25 cellular contexts compared by ENCODE assay signal in the genomic region with DNA sequence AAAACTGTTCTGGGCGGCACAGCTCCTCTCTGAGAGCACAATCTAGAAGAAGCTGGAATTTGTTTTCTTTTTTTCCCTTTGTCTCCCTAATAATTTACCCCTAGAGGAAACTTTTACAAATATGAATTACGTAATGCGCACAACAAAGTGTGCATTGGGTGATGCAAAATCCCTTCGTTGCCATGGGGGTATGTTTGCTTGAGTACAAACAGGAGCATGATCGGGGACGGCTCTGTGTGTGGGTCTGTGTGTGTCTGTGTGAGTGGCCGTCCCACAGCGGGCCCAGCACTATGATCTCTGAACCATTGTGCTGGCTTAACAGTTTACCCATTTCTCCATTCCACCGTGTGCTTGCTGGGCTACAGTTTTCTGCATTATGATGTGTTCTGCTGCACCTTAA.
"Had no signal": no experiment of that assay in that cellular context is flagged by ENCODE, and none has a peak within 500 bp of the region (broad histone marks: within the 10 kb centered on the region; RNA-seq: fewer than 3 reads in every experiment).

No MANE protein-coding gene starts in this region.

- H3K4me1 Mint-ChIP-seq: activated B cell treated with CpG ODN at 0.5 μM for 24 hours; activated naive CD8-positive, alpha-beta T cell treated with anti-CD3 and anti-CD28 coated beads, Interleukin-2, amount 10 ng/mL, durations not matched to agents 7 days and 5 days had no signal

- H3K27ac Mint-ChIP-seq: activated B cell treated with CpG ODN at 0.5 μM for 24 hours; activated CD4-positive, alpha-beta memory T cell treated with anti-CD3 and anti-CD28 coated beads, Interleukin-2, amount 10 ng/mL, durations not matched to agents 7 days and 5 days; activated naive CD8-positive, alpha-beta T cell treated with anti-CD3 and anti-CD28 coated beads, Interleukin-2, amount 10 ng/mL, durations not matched to agents 7 days and 5 days; activated T-helper 2 cell treated with anti-CD3 and anti-CD28 coated beads, Interferon-gamma antibody, Interleukin-2, Interleukin-4, amounts not matched to agents 10 μg/mL and 5 μg/mL and 100 μg/mL, durations not matched to agents 14 hours and 24 hours and 36 hours; stimulated activated naive CD8-positive, alpha-beta T cell treated with anti-CD3 and anti-CD28 coated beads, Interleukin-15, Interleukin-2, amounts not matched to agents 100 ng/mL and 50 ng/mL, for 24 hours had no signal

- ATAC-seq: gastroesophageal sphincter, heart left ventricle, left lobe of liver, upper lobe of right lung had no signal

- H3K27ac ChIP-seq: colonic mucosa, heart left ventricle, upper lobe of right lung had no signal

- H3K9me3 Mint-ChIP-seq: activated B cell treated with CpG ODN at 0.5 μM for 24 hours; activated CD4-positive, alpha-beta memory T cell treated with anti-CD3 and anti-CD28 coated beads, Interleukin-2, amount 10 ng/mL, durations not matched to agents 7 days and 5 days; activated naive CD8-positive, alpha-beta T cell treated with anti-CD3 and anti-CD28 coated beads, Interleukin-2, amount 10 ng/mL, durations not matched to agents 7 days and 5 days; activated T-helper 2 cell treated with anti-CD3 and anti-CD28 coated beads, Interferon-gamma antibody, Interleukin-2, Interleukin-4, amounts not matched to agents 10 μg/mL and 5 μg/mL and 100 μg/mL, durations not matched to agents 14 hours and 24 hours and 36 hours; nephron; stimulated activated naive CD8-positive, alpha-beta T cell treated with anti-CD3 and anti-CD28 coated beads, Interleukin-15, Interleukin-2, amounts not matched to agents 100 ng/mL and 50 ng/mL, for 24 hours had no signal

- H3K4me1 ChIP-seq: colonic mucosa, gastroesophageal sphincter had no signal

- H3K36me3 Mint-ChIP-seq: activated naive CD8-positive, alpha-beta T cell treated with anti-CD3 and anti-CD28 coated beads, Interleukin-2, amount 10 ng/mL, durations not matched to agents 7 days and 5 days; brain had no signal

- H3K4me3 Mint-ChIP-seq: activated B cell treated with CpG ODN at 0.5 μM for 24 hours; activated CD4-positive, alpha-beta memory T cell treated with anti-CD3 and anti-CD28 coated beads, Interleukin-2, amount 10 ng/mL, durations not matched to agents 7 days and 5 days; activated naive CD8-positive, alpha-beta T cell treated with anti-CD3 and anti-CD28 coated beads, Interleukin-2, amount 10 ng/mL, durations not matched to agents 7 days and 5 days; brain; stimulated activated naive CD8-positive, alpha-beta T cell treated with anti-CD3 and anti-CD28 coated beads, Interleukin-15, Interleukin-2, amounts not matched to agents 100 ng/mL and 50 ng/mL, for 24 hours had no signal

- H3K36me3 ChIP-seq: colonic mucosa, gastroesophageal sphincter, heart left ventricle, upper lobe of right lung had no signal

- H3K9me3 ChIP-seq: colonic mucosa, gastroesophageal sphincter, heart left ventricle, upper lobe of right lung had no signal

- DNase-seq: activated B cell treated with CpG ODN at 0.5 μM for 24 hours; activated CD4-positive, alpha-beta memory T cell treated with anti-CD3 and anti-CD28 coated beads, Interleukin-2, amount 10 ng/mL, durations not matched to agents 7 days and 5 days; activated CD4-positive, alpha-beta T cell treated with anti-CD3 and anti-CD28 coated beads for 4 hours; activated naive CD4-positive, alpha-beta T cell treated with Interleukin-2 at 50 U/mL for 16 hours; activated naive CD8-positive, alpha-beta T cell treated with anti-CD3 and anti-CD28 coated beads, Interleukin-2, amount 10 ng/mL, durations not matched to agents 7 days and 5 days; activated T-cell treated with anti-CD3 and anti-CD28 coated beads, Interleukin-2, amount 50 U/mL, for 1 hour; central memory CD4-positive, alpha-beta T cell; colonic mucosa; kidney; midbrain; nucleus accumbens; posterior cingulate gyrus; retina; stimulated activated CD4-positive, alpha-beta T cell treated with anti-CD3 and anti-CD28 coated beads, Interleukin-2, amount 100 ng/mL, for 24 hours; upper lobe of right lung had no signal

- H3K4me3 ChIP-seq: colonic mucosa, gastroesophageal sphincter, heart left ventricle, lung, upper lobe of right lung had no signal

- H3K27me3 ChIP-seq: colonic mucosa, heart left ventricle, upper lobe of right lung had no signal

- FAIRE-seq: endometrium, kidney, TTC549 had no signal

- H3K27me3 Mint-ChIP-seq: activated CD4-positive, alpha-beta memory T cell treated with anti-CD3 and anti-CD28 coated beads, Interleukin-2, amount 10 ng/mL, durations not matched to agents 7 days and 5 days; stimulated activated naive CD8-positive, alpha-beta T cell treated with anti-CD3 and anti-CD28 coated beads, Interleukin-15, Interleukin-2, amounts not matched to agents 100 ng/mL and 50 ng/mL, for 24 hours had no signal
